1 cellular context compared by ENCODE assay signal in the genomic region with DNA sequence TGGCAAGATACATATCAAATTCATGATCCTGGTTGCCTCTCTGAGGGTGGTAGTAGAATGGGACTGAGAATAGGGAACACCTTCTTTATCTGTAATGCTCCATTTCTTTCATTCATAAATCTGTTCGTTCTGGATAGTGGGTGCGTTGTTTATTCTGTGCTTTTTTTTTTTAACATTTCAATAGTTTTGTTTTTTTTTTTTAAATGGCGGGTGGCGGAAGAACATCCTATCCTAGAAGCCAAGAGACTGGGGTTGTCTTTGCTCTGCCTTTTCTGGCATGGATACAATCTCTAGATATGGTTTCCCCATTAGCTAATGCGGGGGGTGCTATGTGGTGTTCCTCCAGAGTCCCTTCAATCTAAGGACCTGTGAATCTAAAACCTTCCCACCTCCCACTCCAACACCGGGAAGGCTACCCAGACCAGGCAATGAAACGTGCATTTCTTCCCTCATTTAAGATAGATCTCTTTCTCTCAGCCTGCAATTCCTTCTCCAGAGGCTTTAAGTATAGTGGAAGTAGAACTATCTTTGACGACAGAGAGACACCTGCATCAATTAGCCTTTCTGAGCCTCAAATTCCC.
TF ChIP-seq lines count a peak whose summit lies in the region.

No MANE protein-coding gene starts in this region.

TF ChIP-seq in endothelial cell of umbilical vein, 7 proteins besides CTCF, POLR2A, EP300 and RAD21:
- TF ChIP-seq POLR2AphosphoS5 (IDR thresholded peaks at IDR 0.05; ENCODE audit: insufficient read depth, low read depth, low read length): no peak
- no peak for TF ChIP-seq EZH2 (IDR thresholded peaks at IDR 0.05; ENCODE audit: borderline replicate concordance, low read depth, low read length, severe bottlenecking)
- no peak for TF ChIP-seq FOS (IDR thresholded peaks at IDR 0.05; ENCODE audit: borderline replicate concordance, insufficient read depth, low read length)
- no peak for TF ChIP-seq JUN (IDR thresholded peaks at IDR 0.05; ENCODE audit: borderline replicate concordance, insufficient read depth, insufficient read length, low read depth)
- TF ChIP-seq, protein P1, sequence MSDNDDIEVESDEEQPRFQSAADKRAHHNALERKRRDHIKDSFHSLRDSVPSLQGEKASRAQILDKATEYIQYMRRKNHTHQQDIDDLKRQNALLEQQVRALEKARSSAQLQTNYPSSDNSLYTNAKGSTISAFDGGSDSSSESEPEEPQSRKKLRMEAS (IDR thresholded peaks at IDR 0.05; ENCODE audit: insufficient read depth, insufficient read length): no peak
- TF ChIP-seq GATA2 (IDR thresholded peaks at IDR 0.05; ENCODE audit: insufficient read depth, insufficient read length, low read depth, low read length): no peak
- no peak for TF ChIP-seq MYC (IDR thresholded peaks at IDR 0.05; ENCODE audit: low read depth, low read length)
